ENCODE assay signal across 8 cellular contexts in the genomic region with DNA sequence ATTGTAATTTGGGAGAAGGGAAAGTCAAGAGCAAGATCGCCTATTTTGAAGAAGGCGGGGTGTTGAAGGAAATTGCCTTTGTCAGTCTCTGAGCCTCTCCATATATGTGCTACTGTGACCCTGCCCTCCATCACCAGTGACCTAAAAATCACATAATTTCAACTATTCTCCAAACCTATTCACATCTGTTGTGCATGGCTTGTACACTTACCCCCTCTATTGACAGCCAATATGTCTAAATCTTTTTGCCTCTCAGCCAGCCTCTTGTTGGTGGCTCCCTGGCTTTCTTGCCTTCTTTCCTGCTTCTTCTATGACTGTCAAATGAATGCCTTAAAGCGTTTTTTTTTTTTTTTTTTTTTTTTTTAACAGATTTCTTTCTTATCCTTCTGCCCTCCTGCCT.
DNase-seq lines count a peak whose midpoint lies in the region; ATAC-seq, FAIRE-seq and TF ChIP-seq lines count a peak whose summit lies in the region.
"Had no signal": no experiment of that assay in that cellular context is flagged by ENCODE, and none has a peak within 500 bp of the region (broad histone marks: within the 10 kb centered on the region; RNA-seq: fewer than 3 reads in every experiment).

No MANE protein-coding gene starts in this region.

- in situ Hi-C loops in gastrocnemius medialis (cut with MboI; ENCODE audit: low sequenced_read_pairs in 4 of 4) = no loop called here

- no peaks in the 10 kb centered on the region for H3K36me3 Mint-ChIP-seq in endothelial cell (ENCODE audit: low read depth, unreplicated experiment)
- H3K36me3 Mint-ChIP-seq in activated T-cell treated with anti-CD3 and anti-CD28 coated beads, Interleukin-2, amount 50 U/mL, for 24 hours (ENCODE audit: low read depth) = no peaks in the 10 kb centered on the region

- no peaks in the 10 kb centered on the region for H3K27me3 ChIP-seq in gastrocnemius medialis

- TF ChIP-seq CTCF in endothelial cell (IDR thresholded peaks at IDR 0.05; ENCODE audit: unreplicated experiment) = no peak
- peak in 2 of 5 experiments; percentile 12 to 29 for TF ChIP-seq CTCF in gastrocnemius medialis (IDR thresholded peaks at IDR 0.05 in 4 of 5, conservative IDR thresholded peaks at IDR 0.05 in 1 of 5)

- peaks cover 10% of the 10 kb centered on the region for H3K4me1 Mint-ChIP-seq in endothelial cell (ENCODE audit: unreplicated experiment)
- peaks cover 5% of the 10 kb centered on the region for H3K4me1 Mint-ChIP-seq in activated T-cell treated with anti-CD3 and anti-CD28 coated beads, Interleukin-2, amount 50 U/mL, for 24 hours (ENCODE audit: low read depth)

- no peak overlapping the region for H3K4me3 Mint-ChIP-seq in endothelial cell (ENCODE audit: unreplicated experiment)
- H3K4me3 Mint-ChIP-seq in activated T-cell treated with anti-CD3 and anti-CD28 coated beads, Interleukin-2, amount 50 U/mL, for 24 hours = no peak overlapping the region

- no peak overlapping the region for H3K27ac ChIP-seq in gastrocnemius medialis

- no peak overlapping the region for H3K4me3 ChIP-seq in gastrocnemius medialis

- peaks cover 4% of the 10 kb centered on the region for H3K27me3 Mint-ChIP-seq in endothelial cell (ENCODE audit: unreplicated experiment)
- no peaks in the 10 kb centered on the region for H3K27me3 Mint-ChIP-seq in activated T-cell treated with anti-CD3 and anti-CD28 coated beads, Interleukin-2, amount 50 U/mL, for 24 hours

- peak; percentile 52 for ATAC-seq in sciatic nerve
- ATAC-seq in gastrocnemius medialis = no peak

- DNase-seq in GM12892 (ENCODE audit: insufficient read length) = no peak
- DNase-seq in NCI-H2081 treated with DMSO at 0.1 percent for 48 hours (lab: John Stamatoyannopoulos, UW) = peak; percentile 54
- DNase-seq in endothelial cell (ENCODE audit: low spot score) = peak; percentile 10
- no peak for DNase-seq in sciatic nerve (ENCODE audit: low spot score)
- DNase-seq in gastrocnemius medialis = no peak
- no peak for DNase-seq in NOMO-1 treated with DMSO at 0.1 percent for 48 hours (lab: John Stamatoyannopoulos, UW; ENCODE audit: unreplicated experiment)
- DNase-seq in activated T-cell treated with anti-CD3 and anti-CD28 coated beads, Interleukin-2, amount 50 U/mL, for 24 hours = no peak
- DNase-seq: NCI-H187 treated with DMSO at 0.1 percent for 48 hours had no signal

- peak; percentile 77 for FAIRE-seq in GM12892 (lab: Jason Lieb, UNC)

- no peaks in the 10 kb centered on the region for H3K36me3 ChIP-seq in gastrocnemius medialis

- no peaks in the 10 kb centered on the region for H3K4me1 ChIP-seq in gastrocnemius medialis

- no peak for TF ChIP-seq POLR2A in GM12892 (IDR thresholded peaks at IDR 0.05; ENCODE audit: low read depth, low read length)
- no peak for TF ChIP-seq POLR2A in gastrocnemius medialis (IDR thresholded peaks at IDR 0.05)

- H3K27ac Mint-ChIP-seq in endothelial cell (ENCODE audit: unreplicated experiment) = no peak overlapping the region
- no peak overlapping the region for H3K27ac Mint-ChIP-seq in activated T-cell treated with anti-CD3 and anti-CD28 coated beads, Interleukin-2, amount 50 U/mL, for 24 hours

- no peaks in the 10 kb centered on the region for H3K9me3 ChIP-seq in gastrocnemius medialis

- H3K9me3 Mint-ChIP-seq in endothelial cell (ENCODE audit: unreplicated experiment) = peaks cover 4% of the 10 kb centered on the region
- no peaks in the 10 kb centered on the region for H3K9me3 Mint-ChIP-seq in activated T-cell treated with anti-CD3 and anti-CD28 coated beads, Interleukin-2, amount 50 U/mL, for 24 hours

- intact Hi-C loops in sciatic nerve (cut with DNase I) (no loop called here), gastrocnemius medialis (cut with DNase I; ENCODE audit: low total_unique reads) (no loop called here)

Comparison
In these comparisons a context has a peak if more than half of its experiments do, and no peak if none do; other contexts are left out.
1. DNase-seq: peak in NCI-H2081 treated with DMSO at 0.1 percent for 48 hours (single experiment) and endothelial cell (single experiment); none in GM12892 (single experiment), sciatic nerve (single experiment), gastrocnemius medialis (0 of 2), NOMO-1 treated with DMSO at 0.1 percent for 48 hours (single experiment) and activated T-cell treated with anti-CD3 and anti-CD28 coated beads, Interleukin-2, amount 50 U/mL, for 24 hours (single experiment).